In genomic region chr17:1300580-1300905, GRCh38 we compare ENCODE assay signal across 1 cellular context.
TF ChIP-seq lines count a peak whose summit lies in the region.

No MANE protein-coding gene starts in this region.

TF ChIP-seq in HepG2, 621 proteins besides CTCF, POLR2A, EP300 and RAD21:
- TF ChIP-seq ZBTB20 (CRISPR knock-in tag; IDR thresholded peaks at IDR 0.05; ENCODE audit: borderline replicate concordance, low read depth) (no peak), DR1 (CRISPR knock-in tag; IDR thresholded peaks at IDR 0.05) (no peak), ARID2 (CRISPR knock-in tag; IDR thresholded peaks at IDR 0.05; ENCODE audit: borderline replicate concordance) (no peak), FOXP1 (IDR thresholded peaks at IDR 0.05) (no peak), FOXP1 (CRISPR knock-in tag; IDR thresholded peaks at IDR 0.05) (no peak), CBX2 (IDR thresholded peaks at IDR 0.05; ENCODE audit: low read depth, low read length) (no peak), CBX2 (CRISPR knock-in tag; IDR thresholded peaks at IDR 0.05; ENCODE audit: low read depth) (no peak), XBP1 (CRISPR knock-in tag; IDR thresholded peaks at IDR 0.05) (no peak), ZNF20 (CRISPR knock-in tag; IDR thresholded peaks at IDR 0.05) (no peak), HOXA9 (CRISPR knock-in tag; IDR thresholded peaks at IDR 0.05; ENCODE audit: borderline replicate concordance) (no peak), ZFAT (CRISPR knock-in tag; conservative IDR thresholded peaks at IDR 0.05) (no peak), HINFP (CRISPR knock-in tag; IDR thresholded peaks at IDR 0.05; ENCODE audit: low read depth) (no peak), ZNF264 (CRISPR knock-in tag; IDR thresholded peaks at IDR 0.05) (no peak), ZNF567 (CRISPR knock-in tag; IDR thresholded peaks at IDR 0.05; ENCODE audit: borderline replicate concordance) (no peak), ZNF784 (CRISPR knock-in tag; IDR thresholded peaks at IDR 0.05; ENCODE audit: borderline replicate concordance) (no peak), RORA (CRISPR knock-in tag; IDR thresholded peaks at IDR 0.05) (no peak), MAZ (IDR thresholded peaks at IDR 0.05; ENCODE audit: borderline replicate concordance, low read depth, low read length) (no peak), MAZ (CRISPR knock-in tag; IDR thresholded peaks at IDR 0.05; ENCODE audit: low read depth) (no peak), GATA4 (IDR thresholded peaks at IDR 0.05; ENCODE audit: borderline replicate concordance, low read depth) (no peak)
